In genomic region chr11:68684385-68685356, GRCh38 we compare ENCODE assay signal across 8 cellular contexts. TPM values are rescaled to one million over a fixed set of nuclear protein-coding genes. Genes with fewer than 3 reads are reported as not detected.
DNase-seq lines count a peak whose midpoint lies in the region; ATAC-seq and TF ChIP-seq lines count a peak whose summit lies in the region.

Gene GAL (plus strand): TSS chr11:68684544. CDS start chr11:68684924, 380 bp downstream.

- H3K4me1 ChIP-seq in HEK293 (ENCODE audit: control insufficient read depth, insufficient read depth, low read length), result no peaks in the 10 kb centered on the region; the same call in 1 of the 2 replicates
- H3K4me1 ChIP-seq in body of pancreas, result peaks cover 14% of the 10 kb centered on the region
- H3K4me1 ChIP-seq in gastroesophageal sphincter, result peaks cover 0 to 17% (median 13%) of the 10 kb centered on the region in 3 donors

- TF ChIP-seq POLR2A in body of pancreas (IDR thresholded peaks at IDR 0.05) (no peak), gastroesophageal sphincter (IDR thresholded peaks at IDR 0.05) (no peak)

- TF ChIP-seq EP300 in gastroesophageal sphincter (IDR thresholded peaks at IDR 0.05), result no peak

- POLR2A ChIA-PET in HEK293 (lab: Yijun Ruan, JAX), result interaction anchor here (0.6 kb wide), 1 partner anchor 269 kb away, joined by 5 read pairs; no protein-coding TSS in a partner anchor

- H3K4me3 ChIP-seq in HEK293 (ENCODE audit: low read depth, low read length) (peak within 1 kb of the TSS; percentile 35), body of pancreas (no peak within 1 kb of the TSS), gastroesophageal sphincter (peak within 1 kb of the TSS in 1 of 2 donors; percentile 51)

- intact Hi-C loops in body of pancreas (cut with DNase I), result no loop called here

- peak within 1 kb of the TSS; percentile 39; the same call in 1 of the 2 replicates for H3K27ac ChIP-seq in HEK293 (ENCODE audit: extremely low read depth, low read depth, low read length)
- no peak within 1 kb of the TSS for H3K27ac ChIP-seq in body of pancreas
- no peak within 1 kb of the TSS for H3K27ac ChIP-seq in gastroesophageal sphincter

- H3K36me3 ChIP-seq in HEK293 (ENCODE audit: control insufficient read depth in 2 of 2, insufficient read depth in 1 of 2, low read length in 2 of 2), result no peaks in the 10 kb centered on the region
- H3K36me3 ChIP-seq in body of pancreas (replicated peaks in 1 of 2; ENCODE audit: insufficient read depth in 1 of 2, low read depth in 2 of 2), result no peaks in the 10 kb centered on the region
- H3K36me3 ChIP-seq in gastroesophageal sphincter, result no peaks in the 10 kb centered on the region

- no peak for TF ChIP-seq CTCF in HEK293 (tag by site-specific recombination; IDR thresholded peaks at IDR 0.05)
- TF ChIP-seq CTCF in body of pancreas (IDR thresholded peaks at IDR 0.05), result no peak
- no peak for TF ChIP-seq CTCF in gastroesophageal sphincter (IDR thresholded peaks at IDR 0.05)

- in situ Hi-C loops in ACHN (cut with HindIII; ENCODE audit: low pct_ligation_motif_present, low pct_unique_long_range_greater_than_20kb, low sequenced_read_pairs), result no loop called here

- peaks cover 0 to 16% of the 10 kb centered on the region in 2 donors for H3K27me3 ChIP-seq in body of pancreas
- peaks cover 63% of the 10 kb centered on the region for H3K27me3 ChIP-seq in gastroesophageal sphincter

- 6 to 12% methylated on average over 41 to 97 of the region's 113 CpGs for WGBS in body of pancreas, 2 donors
- WGBS in gastroesophageal sphincter (ENCODE audit: low coverage in 1 of 2), 2 donors, result no CpG with 5 or more reads among the region's 113 CpGs

- H3K9me3 ChIP-seq in HEK293 (ENCODE audit: control insufficient read depth, insufficient read depth, low read depth, low read length), result no peaks in the 10 kb centered on the region
- H3K9me3 ChIP-seq in body of pancreas, result no peaks in the 10 kb centered on the region
- no peaks in the 10 kb centered on the region for H3K9me3 ChIP-seq in gastroesophageal sphincter

- DNase-seq in ACHN, result peak; percentile 26
- DNase-seq in body of pancreas, result peak in 1 of 4 donors; percentile 28
- DNase-seq in left lobe of liver (ENCODE audit: low spot score), result no peak
- DNase-seq in MV-4-11 (lab: John Stamatoyannopoulos, UW), result no peak

- CTCF ChIA-PET in HEK293 (lab: Yijun Ruan, JAX), result no interaction called here

- peak; percentile 67 for ATAC-seq in body of pancreas
- peak; percentile 40 for ATAC-seq in left lobe of liver
- ATAC-seq in GM18511 (IDR thresholded peaks at IDR 0.05; ENCODE audit: unreplicated experiment), result no peak
- no peak for ATAC-seq in gastroesophageal sphincter
- no peak for ATAC-seq in HG03378 (IDR thresholded peaks at IDR 0.05; ENCODE audit: unreplicated experiment)

TF ChIP-seq in HEK293, 187 proteins besides CTCF, POLR2A, EP300 and RAD21:
- TF ChIP-seq ZNF596 (tag by site-specific recombination; IDR thresholded peaks at IDR 0.05) (no peak), ZBTB44 (tag by site-specific recombination; IDR thresholded peaks at IDR 0.05) (no peak), REST (tag by site-specific recombination; IDR thresholded peaks at IDR 0.05) (no peak), ZNF747 (tag by site-specific recombination; IDR thresholded peaks at IDR 0.05) (no peak), ZNF394 (tag by site-specific recombination; IDR thresholded peaks at IDR 0.05; ENCODE audit: borderline replicate concordance) (no peak)

RNA-seq across cellular contexts. Expression of gene GAL, which starts in this region (rescaled TPM):
- total RNA-seq in body of pancreas (1 to 10 TPM; 3.4 to 5.9 TPM), left lobe of liver (0.23 TPM), gastroesophageal sphincter (10 to 100 TPM in 1 of 4 donors, 1 to 10 TPM in 2, not detected in 1; 2.9 to 10.6 (median 4.7) TPM)

Comparison
In these comparisons a context has a peak if more than half of its experiments do, and no peak if none do; other contexts are left out.
1. Peak in ATAC-seq in left lobe of liver; RNA of the gene not detected or under 1 TPM.